ENCODE assay signal across 8 cellular contexts in the genomic region with DNA sequence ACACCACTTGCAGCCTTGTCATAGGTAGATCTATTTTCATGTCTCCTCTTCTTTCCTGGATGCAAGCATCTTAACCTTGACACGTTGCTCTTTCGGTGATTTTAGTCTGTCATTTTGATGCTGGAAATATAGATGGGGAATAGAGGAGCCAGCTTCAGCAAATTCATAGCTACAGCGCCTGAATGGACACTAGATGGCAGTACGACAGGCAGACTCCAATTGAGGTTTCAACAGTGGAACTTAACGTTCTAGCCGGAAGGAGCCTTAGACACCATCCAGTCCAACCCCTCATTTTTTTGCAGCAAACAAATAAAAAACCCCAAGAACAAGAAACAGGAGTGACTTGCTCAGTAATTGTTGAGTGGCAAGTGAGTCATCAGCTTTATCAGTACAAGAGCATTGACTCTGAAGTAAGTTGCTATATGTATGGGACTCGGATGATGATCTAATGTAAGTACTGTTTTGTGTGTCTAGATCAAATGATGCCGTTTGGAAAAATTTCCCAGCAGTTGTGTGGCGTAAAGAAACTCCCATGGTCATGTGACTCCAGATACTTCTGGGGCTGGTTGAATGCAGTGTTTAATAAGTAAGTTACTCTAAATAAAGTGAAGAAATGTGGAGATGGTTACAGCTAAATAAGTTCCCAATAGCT. TPM values are rescaled to one million over a fixed set of nuclear protein-coding genes. Genes with fewer than 3 reads are reported as not detected.
DNase-seq lines count a peak whose midpoint lies in the region; ATAC-seq and TF ChIP-seq lines count a peak whose summit lies in the region.

No MANE protein-coding gene starts in this region.

- H3K9me3 ChIP-seq in endodermal cell (ENCODE audit: control insufficient read depth, low read length) (no peaks in the 10 kb centered on the region), mucosa of stomach (ENCODE audit: control insufficient read depth, low read length) (no peaks in the 10 kb centered on the region)

- H3K27ac Mint-ChIP-seq in activated CD8-positive, alpha-beta T cell treated with anti-CD3 and anti-CD28 coated beads for 36 hours = no peak overlapping the region
- H3K27ac Mint-ChIP-seq in endodermal cell = no peak overlapping the region

- H3K4me3 Mint-ChIP-seq in activated CD8-positive, alpha-beta T cell treated with anti-CD3 and anti-CD28 coated beads for 36 hours = no peak overlapping the region
- H3K4me3 Mint-ChIP-seq in endodermal cell = no peak overlapping the region

- intact Hi-C loops in activated CD8-positive, alpha-beta T cell treated with anti-CD3 and anti-CD28 coated beads for 36 hours (cut with micrococcal nuclease) = loop anchor here (2.0 kb wide), 1 partner anchor 210 kb away; no protein-coding TSS in a partner anchor

- no peak overlapping the region for H3K9ac ChIP-seq in endodermal cell (ENCODE audit: extremely low read depth, low read length, poor library complexity, severe bottlenecking)
- H3K9ac ChIP-seq in mucosa of stomach (ENCODE audit: low read length) = no peak overlapping the region

- peaks cover 17% of the 10 kb centered on the region for H3K36me3 Mint-ChIP-seq in activated CD8-positive, alpha-beta T cell treated with anti-CD3 and anti-CD28 coated beads for 36 hours (ENCODE audit: low read depth)
- H3K36me3 Mint-ChIP-seq in endodermal cell (ENCODE audit: low read depth) = peaks cover 31% of the 10 kb centered on the region

- WGBS in endodermal cell (ENCODE audit: insufficient coverage in 1 of 2, insufficient read length in 1 of 2), 2 experiments = 33 to 49% methylated on average over 6 to 9 of the region's 9 CpGs

- no peaks in the 10 kb centered on the region for H3K9me3 Mint-ChIP-seq in activated CD8-positive, alpha-beta T cell treated with anti-CD3 and anti-CD28 coated beads for 36 hours
- H3K9me3 Mint-ChIP-seq in endodermal cell = peaks cover 6% of the 10 kb centered on the region

- H3K4me3 ChIP-seq in endodermal cell (ENCODE audit: low read length) (no peak overlapping the region), mucosa of stomach (ENCODE audit: low read length) (peak overlapping the region; percentile 2)

- H3K27me3 ChIP-seq in endodermal cell (ENCODE audit: control insufficient read depth, insufficient read depth, low read length, poor library complexity, severe bottlenecking) = no peaks in the 10 kb centered on the region
- no peaks in the 10 kb centered on the region for H3K27me3 ChIP-seq in mucosa of stomach (ENCODE audit: control insufficient read depth, insufficient read depth, low read length)

- DNase-seq in COR-L47 (lab: John Stamatoyannopoulos, UW) (peak; percentile 75), NCI-H774 (lab: John Stamatoyannopoulos, UW) (peak; percentile 18), endodermal cell (peak; percentile 70)
- DNase-seq in activated CD8-positive, alpha-beta T cell treated with anti-CD3 and anti-CD28 coated beads for 36 hours = peak; percentile 78
- peak; percentile 51 to 70 for DNase-seq in stimulated activated CD8-positive, alpha-beta memory T cell treated with anti-CD3 and anti-CD28 coated beads, Interleukin-7, amount 100 ng/mL, for 4 hours (ENCODE audit: low read depth in 2 of 2)

- H3K27me3 Mint-ChIP-seq in activated CD8-positive, alpha-beta T cell treated with anti-CD3 and anti-CD28 coated beads for 36 hours = no peaks in the 10 kb centered on the region
- no peaks in the 10 kb centered on the region for H3K27me3 Mint-ChIP-seq in endodermal cell (ENCODE audit: insufficient read depth)

- H3K36me3 ChIP-seq in endodermal cell (ENCODE audit: control insufficient read depth, insufficient read depth, low read length) = peaks cover 22% of the 10 kb centered on the region
- no peaks in the 10 kb centered on the region for H3K36me3 ChIP-seq in mucosa of stomach (ENCODE audit: control insufficient read depth, insufficient read depth, low read length)

- ATAC-seq in GM19455 (IDR thresholded peaks at IDR 0.05; ENCODE audit: unreplicated experiment) (peak; percentile 93), HG03565 (IDR thresholded peaks at IDR 0.05; ENCODE audit: unreplicated experiment) (peak; percentile 83)
- peak; percentile 98 for ATAC-seq in activated CD8-positive, alpha-beta T cell treated with anti-CD3 and anti-CD28 coated beads for 36 hours

- POLR2A ChIA-PET in activated CD8-positive, alpha-beta T cell treated with anti-CD3 and anti-CD28 coated beads for 36 hours (lab: Charles Lee) = interaction anchor here (0.6 to 1.8 kb wide), 8 partner anchors 9 to 462 kb away, joined by 3 to 18 read pairs (median 4); partner anchors contain the start of genes DMAC2L, L2HGDH and SOS2

- H3K4me1 ChIP-seq in endodermal cell (ENCODE audit: control insufficient read depth, insufficient read depth, low read length) (no peaks in the 10 kb centered on the region), mucosa of stomach (ENCODE audit: control insufficient read depth, insufficient read depth, low read length) (peaks cover 12% of the 10 kb centered on the region)

- TF ChIP-seq CTCF in activated CD8-positive, alpha-beta T cell treated with anti-CD3 and anti-CD28 coated beads for 36 hours (IDR thresholded peaks at IDR 0.05) = peak; percentile 75
- TF ChIP-seq CTCF in endodermal cell (conservative IDR thresholded peaks at IDR 0.05) = peak; percentile 93

- CTCF ChIA-PET in activated CD8-positive, alpha-beta T cell treated with anti-CD3 and anti-CD28 coated beads for 36 hours (lab: Charles Lee) = interaction anchor here (0.6 to 3.6 kb wide), 41 partner anchors 9 to 539 kb away, joined by 3 to 35 read pairs (median 3); partner anchors contain the start of genes CDKL1, DMAC2L, L2HGDH and MAP4K5

- H3K27ac ChIP-seq in endodermal cell (ENCODE audit: low read depth, low read length) = no peak overlapping the region

- H3K4me1 Mint-ChIP-seq in activated CD8-positive, alpha-beta T cell treated with anti-CD3 and anti-CD28 coated beads for 36 hours (ENCODE audit: low read depth) = peaks cover 29% of the 10 kb centered on the region
- H3K4me1 Mint-ChIP-seq in endodermal cell = peaks cover 7% of the 10 kb centered on the region

RNA-seq across cellular contexts. Expression of gene DMAC2L, which starts 9.0 kb away (rescaled TPM):
- total RNA-seq in activated CD8-positive, alpha-beta T cell treated with anti-CD3 and anti-CD28 coated beads for 36 hours = 10 to 100 TPM; 15.5 to 17.6 TPM
- 10 to 100 TPM; 15.3 to 16.6 TPM for total RNA-seq in endodermal cell
- polyA plus RNA-seq in endodermal cell (2013, experiment 1 of 2) = 16.2 TPM
- 12.4 TPM for polyA plus RNA-seq in endodermal cell (2013, experiment 2 of 2)

RNA-seq across cellular contexts. Expression of gene L2HGDH, which starts 9.1 kb away (rescaled TPM):
- total RNA-seq in activated CD8-positive, alpha-beta T cell treated with anti-CD3 and anti-CD28 coated beads for 36 hours = 10 to 100 TPM; 18.4 to 18.8 TPM
- 10 to 100 TPM; 15.9 to 23.2 TPM for total RNA-seq in endodermal cell
- 9.5 TPM for polyA plus RNA-seq in endodermal cell (2013, experiment 1 of 2)
- 8.9 TPM for polyA plus RNA-seq in endodermal cell (2013, experiment 2 of 2)

Comparison
In these comparisons a context has a peak if more than half of its experiments do, and no peak if none do; other contexts are left out.
1. DNase-seq: peak in every context shown above with its lines; median percentile 78 in activated CD8-positive, alpha-beta T cell treated with anti-CD3 and anti-CD28 coated beads for 36 hours; 75 in COR-L47; 70 in endodermal cell; 60 in stimulated activated CD8-positive, alpha-beta memory T cell treated with anti-CD3 and anti-CD28 coated beads, Interleukin-7, amount 100 ng/mL, for 4 hours; 18 in NCI-H774.